ENCODE assay signal across 24 cellular contexts in genomic region chr22:27949421-27949820, GRCh38.
"Had no signal": no experiment of that assay in that cellular context is flagged by ENCODE, and none has a peak within 500 bp of the region (broad histone marks: within the 10 kb centered on the region; RNA-seq: fewer than 3 reads in every experiment).

No MANE protein-coding gene starts in this region.

- H3K36me3 ChIP-seq: heart left ventricle, left lung, lower lobe of right lung had no signal

- H3K27ac ChIP-seq: coronary artery, epithelial cell of prostate, esophagus muscularis mucosa, gastroesophageal sphincter, heart left ventricle, hepatocyte, left lung, lower lobe of right lung had no signal

- H3K9me3 ChIP-seq: esophagus muscularis mucosa, gastroesophageal sphincter, heart left ventricle, left lung, lower lobe of right lung, mucosa of descending colon had no signal

- H3K4me3 ChIP-seq: coronary artery, esophagus muscularis mucosa, gastroesophageal sphincter, heart left ventricle, hepatocyte, left lung, lower lobe of right lung, mucosa of descending colon had no signal

- FAIRE-seq: colon, endometrium, kidney had no signal

- ATAC-seq: effector memory CD8-positive, alpha-beta T cell; gastroesophageal sphincter; heart left ventricle; left colon; left lung; lower lobe of right lung; mucosa of descending colon had no signal

- DNase-seq: dermis blood vessel endothelial cell; effector CD8-positive, alpha-beta T cell; effector memory CD8-positive, alpha-beta T cell; endodermal cell; foreskin melanocyte; heart left ventricle; hypothalamus; immature natural killer cell; islet precursor cell; kidney; kidney glomerular epithelial cell; left colon; left lung; lower lobe of right lung; mesenchymal stem cell; mucosa of descending colon; naive B cell had no signal

- H3K27me3 ChIP-seq: esophagus muscularis mucosa, gastroesophageal sphincter, heart left ventricle, hepatocyte, left lung had no signal
